In genomic region chr12:100398307-100398706, GRCh38 we compare ENCODE assay signal across 27 cellular contexts. TPM values are rescaled to one million over a fixed set of nuclear protein-coding genes. Genes with fewer than 3 reads are reported as not detected.
"Had no signal": no experiment of that assay in that cellular context is flagged by ENCODE, and none has a peak within 500 bp of the region (broad histone marks: within the 10 kb centered on the region; RNA-seq: fewer than 3 reads in every experiment).

No MANE protein-coding gene starts in this region.

- H3K4me3 Mint-ChIP-seq: activated CD4-positive, alpha-beta memory T cell treated with anti-CD3 and anti-CD28 coated beads, Interleukin-2, amount 10 ng/mL, durations not matched to agents 7 days and 5 days; activated CD4-positive, alpha-beta T cell treated with anti-CD3 and anti-CD28 coated beads for 36 hours; activated naive CD4-positive, alpha-beta T cell treated with anti-CD3 and anti-CD28 coated beads for 36 hours; activated naive CD8-positive, alpha-beta T cell; activated T-helper 17 cell treated with anti-CD3 and anti-CD28 coated beads, Interleukin-2, amount 50 U/mL, for 72 hours had no signal

- H3K27me3 ChIP-seq: brain microvascular endothelial cell, cardiac muscle cell had no signal

- H3K27ac Mint-ChIP-seq: activated CD4-positive, alpha-beta memory T cell treated with anti-CD3 and anti-CD28 coated beads, Interleukin-2, amount 10 ng/mL, durations not matched to agents 7 days and 5 days; activated CD4-positive, alpha-beta T cell treated with anti-CD3 and anti-CD28 coated beads for 36 hours; activated naive CD4-positive, alpha-beta T cell treated with anti-CD3 and anti-CD28 coated beads for 36 hours; activated naive CD8-positive, alpha-beta T cell; activated T-helper 17 cell treated with anti-CD3 and anti-CD28 coated beads, Interleukin-2, amount 50 U/mL, for 72 hours had no signal

- H3K36me3 ChIP-seq: brain microvascular endothelial cell, cardiac muscle cell had no signal

- H3K4me3 ChIP-seq: cardiac muscle cell, SK-N-MC had no signal

- H3K27ac ChIP-seq: brain microvascular endothelial cell, cardiac muscle cell, SK-N-MC, VCaP had no signal

- H3K4me1 Mint-ChIP-seq: activated CD4-positive, alpha-beta memory T cell treated with anti-CD3 and anti-CD28 coated beads, Interleukin-2, amount 10 ng/mL, durations not matched to agents 7 days and 5 days; activated CD4-positive, alpha-beta T cell treated with anti-CD3 and anti-CD28 coated beads for 36 hours; activated T-helper 17 cell treated with anti-CD3 and anti-CD28 coated beads, Interleukin-2, amount 50 U/mL, for 72 hours had no signal

- H3K36me3 Mint-ChIP-seq: activated naive CD8-positive, alpha-beta T cell had no signal

- ATAC-seq: activated CD4-positive, alpha-beta T cell treated with anti-CD3 and anti-CD28 coated beads for 36 hours; activated T-helper 17 cell treated with anti-CD3 and anti-CD28 coated beads, Interleukin-2, amount 50 U/mL, for 72 hours; Right ventricle myocardium inferior had no signal

- H3K9me3 Mint-ChIP-seq: activated CD4-positive, alpha-beta memory T cell treated with anti-CD3 and anti-CD28 coated beads, Interleukin-2, amount 10 ng/mL, durations not matched to agents 7 days and 5 days; activated naive CD4-positive, alpha-beta T cell treated with anti-CD3 and anti-CD28 coated beads for 36 hours; activated T-helper 17 cell treated with anti-CD3 and anti-CD28 coated beads, Interleukin-2, amount 50 U/mL, for 72 hours had no signal

- DNase-seq: activated CD4-positive, alpha-beta memory T cell treated with anti-CD3 and anti-CD28 coated beads, Interleukin-2, amount 10 ng/mL, durations not matched to agents 7 days and 5 days; activated CD4-positive, alpha-beta T cell treated with anti-CD3 and anti-CD28 coated beads for 36 hours; activated CD4-positive, alpha-beta T cell treated with anti-CD3 and anti-CD28 coated beads, Interleukin-2, amount 50 U/mL, for 1 hour; activated gamma-delta T cell; activated naive CD4-positive, alpha-beta T cell treated with anti-CD3 and anti-CD28 coated beads for 36 hours; activated T-cell treated with anti-CD3 and anti-CD28 coated beads for 4 hours; activated T-cell treated with anti-CD3 and anti-CD28 coated beads, Interleukin-2, amount 50 U/mL, for 48 hours; brain microvascular endothelial cell; Kasumi-1; KBM-7; NCI-H1092; NCI-H1417; NCI-H2029 treated with DMSO at 0.1 percent for 48 hours; NCI-H510A; NCI-H526 treated with DMSO at 0.1 percent for 48 hours; NCI-H82; RPMI8226; T-helper 1 cell had no signal

RNA-seq across cellular contexts. Expression of gene SLC17A8, which starts 41.4 kb away (rescaled TPM):
- total RNA-seq: activated CD4-positive, alpha-beta memory T cell treated with anti-CD3 and anti-CD28 coated beads, Interleukin-2, amount 10 ng/mL, durations not matched to agents 7 days and 5 days; activated CD4-positive, alpha-beta T cell treated with anti-CD3 and anti-CD28 coated beads for 36 hours; activated CD8-positive, alpha-beta memory T cell treated with anti-CD3 and anti-CD28 coated beads for 36 hours; activated naive CD4-positive, alpha-beta T cell treated with anti-CD3 and anti-CD28 coated beads for 36 hours; activated T-helper 17 cell treated with anti-CD3 and anti-CD28 coated beads, Interleukin-2, amount 50 U/mL, for 72 hours; cardiac muscle cell; OCI-LY7; Right ventricle myocardium inferior; T-helper 2 cell treated with Interferon-gamma antibody and Interleukin-4, amounts not matched to agents 100 ng/mL and 5 ng/mL, for 36 hours had no signal
